In the genomic region with DNA sequence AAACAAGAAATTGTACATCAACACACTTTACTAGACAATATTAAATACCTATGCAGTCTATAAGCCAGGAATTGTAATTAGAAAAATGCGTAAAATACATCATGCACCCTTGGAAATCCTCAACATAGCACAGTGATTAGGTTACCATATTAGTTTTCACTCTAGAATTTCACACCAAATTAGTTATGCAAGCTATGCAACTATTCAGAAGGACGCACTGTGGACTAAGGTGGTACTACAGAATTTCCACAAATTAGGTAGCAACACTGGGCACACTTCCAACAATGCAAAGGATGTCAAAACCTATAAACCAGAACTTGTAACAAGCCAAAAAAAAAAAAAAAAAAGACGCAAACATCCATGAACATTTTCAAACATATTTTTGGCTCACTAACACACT, we compare ENCODE assay signal across 13 cellular contexts.
DNase-seq lines count a peak whose midpoint lies in the region; ATAC-seq, FAIRE-seq and TF ChIP-seq lines count a peak whose summit lies in the region.
"Had no signal": no experiment of that assay in that cellular context is flagged by ENCODE, and none has a peak within 500 bp of the region (broad histone marks: within the 10 kb centered on the region; RNA-seq: fewer than 3 reads in every experiment).

No MANE protein-coding gene starts in this region.

- H4K20me1 ChIP-seq in GM23338 (replicated peaks; ENCODE audit: insufficient read depth): peaks cover 6% of the 10 kb centered on the region; the same call in 1 of the 2 replicates

- no peaks in the 10 kb centered on the region for H3K9me3 Mint-ChIP-seq in GM23338
- peaks cover 13% of the 10 kb centered on the region for H3K9me3 Mint-ChIP-seq in nephron progenitor cell
- H3K9me3 Mint-ChIP-seq: activated CD4-positive, alpha-beta T cell treated with anti-CD3 and anti-CD28 coated beads, Interleukin-2, amount 10 ng/mL, durations not matched to agents 7 days and 5 days; CD4-positive, alpha-beta T cell had no signal

- H3F3A ChIP-seq in GM23338 (replicated peaks; ENCODE audit: low read depth): no peaks in the 10 kb centered on the region

- peak; percentile 62 for ATAC-seq in GM23338
- ATAC-seq in Right ventricle myocardium superior (ENCODE audit: poor library complexity): no peak

- no peak overlapping the region for H3K27ac ChIP-seq in GM23338 (ENCODE audit: low read depth)

- FAIRE-seq in RCC 7860 (lab: Jason Lieb, UNC): no peak
- FAIRE-seq: small intestine had no signal

- H3K36me3 Mint-ChIP-seq in GM23338 (ENCODE audit: low read depth): peaks cover 2% of the 10 kb centered on the region; the same call in 2 of the 3 replicates
- H3K36me3 Mint-ChIP-seq in nephron progenitor cell (ENCODE audit: low read depth): peaks cover 46% of the 10 kb centered on the region

- H3K27me3 Mint-ChIP-seq in GM23338 (ENCODE audit: insufficient read depth, low read depth, poor library complexity): peaks cover 2% of the 10 kb centered on the region
- no peaks in the 10 kb centered on the region for H3K27me3 Mint-ChIP-seq in nephron progenitor cell (ENCODE audit: low read depth, poor library complexity)
- H3K27me3 Mint-ChIP-seq: activated CD4-positive, alpha-beta T cell treated with anti-CD3 and anti-CD28 coated beads, Interleukin-2, amount 10 ng/mL, durations not matched to agents 7 days and 5 days; activated naive CD8-positive, alpha-beta T cell; CD4-positive, alpha-beta T cell had no signal

- H3K9me2 ChIP-seq in GM23338 (ENCODE audit: insufficient read depth): no peaks in the 10 kb centered on the region

- no peak overlapping the region for H3K4me3 ChIP-seq in GM23338
- no peak overlapping the region for H3K4me3 ChIP-seq in fibroblast of mammary gland (ENCODE audit: control insufficient read depth, low read depth, low read length)

- H3K27ac Mint-ChIP-seq in GM23338 (no peak overlapping the region), nephron progenitor cell (no peak overlapping the region)
- H3K27ac Mint-ChIP-seq: activated CD4-positive, alpha-beta T cell treated with anti-CD3 and anti-CD28 coated beads, Interleukin-2, amount 10 ng/mL, durations not matched to agents 7 days and 5 days; activated naive CD8-positive, alpha-beta T cell; CD4-positive, alpha-beta T cell had no signal

- intact Hi-C loops in Right ventricle myocardium superior (cut with DNase I): no loop called here

- H3K4me1 Mint-ChIP-seq in GM23338: peaks cover 15% of the 10 kb centered on the region
- H3K4me1 Mint-ChIP-seq in nephron progenitor cell: no peaks in the 10 kb centered on the region
- H3K4me1 Mint-ChIP-seq: activated CD4-positive, alpha-beta T cell treated with anti-CD3 and anti-CD28 coated beads, Interleukin-2, amount 10 ng/mL, durations not matched to agents 7 days and 5 days had no signal

- H3K27me3 ChIP-seq in GM23338 (ENCODE audit: insufficient read depth): no peaks in the 10 kb centered on the region

- peaks cover 51% of the 10 kb centered on the region for H3K79me2 ChIP-seq in GM23338 (replicated peaks; ENCODE audit: insufficient read depth)

- no peaks in the 10 kb centered on the region for H3K36me3 ChIP-seq in GM23338 (ENCODE audit: insufficient read depth)

- H3K4me3 Mint-ChIP-seq in GM23338 (no peak overlapping the region), nephron progenitor cell (no peak overlapping the region)
- H3K4me3 Mint-ChIP-seq: activated CD4-positive, alpha-beta T cell treated with anti-CD3 and anti-CD28 coated beads, Interleukin-2, amount 10 ng/mL, durations not matched to agents 7 days and 5 days; activated naive CD8-positive, alpha-beta T cell; CD4-positive, alpha-beta T cell had no signal

- H3K4me1 ChIP-seq in GM23338 (ENCODE audit: insufficient read depth): peaks cover 19% of the 10 kb centered on the region

- peak; percentile 10 to 26 for DNase-seq in AML-193 (lab: John Stamatoyannopoulos, UW)
- peak; percentile 13 for DNase-seq in GM23338 (ENCODE audit: low spot score)
- DNase-seq in RPMI8226: peak; percentile 56
- DNase-seq in fibroblast of mammary gland (ENCODE audit: low read depth): peak; percentile 45
- no peak for DNase-seq in Right ventricle myocardium superior
- no peak for DNase-seq in nephron progenitor cell
- no peak for DNase-seq in NCI-H2196 treated with DMSO at 0.1 percent for 48 hours (lab: John Stamatoyannopoulos, UW; ENCODE audit: unreplicated experiment)
- DNase-seq in RCC 7860 (ENCODE audit: low spot score): no peak
- DNase-seq: activated CD4-positive, alpha-beta T cell treated with anti-CD3 and anti-CD28 coated beads, Interleukin-2, amount 10 ng/mL, durations not matched to agents 7 days and 5 days; CD4-positive, alpha-beta T cell; NCI-H1092 treated with DMSO at 0.1 percent for 48 hours; small intestine had no signal

- H3K4me2 ChIP-seq in GM23338: no peak overlapping the region

- H2AFZ ChIP-seq in GM23338: no peak overlapping the region

- TF ChIP-seq CTCF in GM23338 (conservative IDR thresholded peaks at IDR 0.05; ENCODE audit: low read depth in 2 of 2) (no peak), fibroblast of mammary gland (conservative IDR thresholded peaks at IDR 0.05; ENCODE audit: control insufficient read depth, insufficient read depth, low read depth, low read length) (no peak), nephron progenitor cell (IDR thresholded peaks at IDR 0.05) (no peak)

TF ChIP-seq in GM23338, 12 proteins besides CTCF, POLR2A, EP300 and RAD21 (continues in another document):
- TF ChIP-seq ZNF331 (CRISPR knock-in tag; IDR thresholded peaks at IDR 0.05; ENCODE audit: low read depth) (no peak), POLR2AphosphoS5 (IDR thresholded peaks at IDR 0.05; ENCODE audit: low read depth) (no peak), ZNF114 (CRISPR knock-in tag; IDR thresholded peaks at IDR 0.05) (no peak), STAT1 (IDR thresholded peaks at IDR 0.05; ENCODE audit: unreplicated experiment) (no peak), CREB1 (CRISPR knock-in tag; IDR thresholded peaks at IDR 0.05; ENCODE audit: low read depth) (no peak), JUNB (IDR thresholded peaks at IDR 0.05; ENCODE audit: unreplicated experiment) (no peak)
- TF ChIP-seq, protein P1, sequence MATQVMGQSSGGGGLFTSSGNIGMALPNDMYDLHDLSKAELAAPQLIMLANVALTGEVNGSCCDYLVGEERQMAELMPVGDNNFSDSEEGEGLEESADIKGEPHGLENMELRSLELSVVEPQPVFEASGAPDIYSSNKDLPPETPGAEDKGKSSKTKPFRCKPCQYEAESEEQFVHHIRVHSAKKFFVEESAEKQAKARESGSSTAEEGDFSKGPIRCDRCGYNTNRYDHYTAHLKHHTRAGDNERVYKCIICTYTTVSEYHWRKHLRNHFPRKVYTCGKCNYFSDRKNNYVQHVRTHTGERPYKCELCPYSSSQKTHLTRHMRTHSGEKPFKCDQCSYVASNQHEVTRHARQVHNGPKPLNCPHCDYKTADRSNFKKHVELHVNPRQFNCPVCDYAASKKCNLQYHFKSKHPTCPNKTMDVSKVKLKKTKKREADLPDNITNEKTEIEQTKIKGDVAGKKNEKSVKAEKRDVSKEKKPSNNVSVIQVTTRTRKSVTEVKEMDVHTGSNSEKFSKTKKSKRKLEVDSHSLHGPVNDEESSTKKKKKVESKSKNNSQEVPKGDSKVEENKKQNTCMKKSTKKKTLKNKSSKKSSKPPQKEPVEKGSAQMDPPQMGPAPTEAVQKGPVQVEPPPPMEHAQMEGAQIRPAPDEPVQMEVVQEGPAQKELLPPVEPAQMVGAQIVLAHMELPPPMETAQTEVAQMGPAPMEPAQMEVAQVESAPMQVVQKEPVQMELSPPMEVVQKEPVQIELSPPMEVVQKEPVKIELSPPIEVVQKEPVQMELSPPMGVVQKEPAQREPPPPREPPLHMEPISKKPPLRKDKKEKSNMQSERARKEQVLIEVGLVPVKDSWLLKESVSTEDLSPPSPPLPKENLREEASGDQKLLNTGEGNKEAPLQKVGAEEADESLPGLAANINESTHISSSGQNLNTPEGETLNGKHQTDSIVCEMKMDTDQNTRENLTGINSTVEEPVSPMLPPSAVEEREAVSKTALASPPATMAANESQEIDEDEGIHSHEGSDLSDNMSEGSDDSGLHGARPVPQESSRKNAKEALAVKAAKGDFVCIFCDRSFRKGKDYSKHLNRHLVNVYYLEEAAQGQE (IDR thresholded peaks at IDR 0.05; ENCODE audit: unreplicated experiment): no peak
- TF ChIP-seq, protein P2, sequence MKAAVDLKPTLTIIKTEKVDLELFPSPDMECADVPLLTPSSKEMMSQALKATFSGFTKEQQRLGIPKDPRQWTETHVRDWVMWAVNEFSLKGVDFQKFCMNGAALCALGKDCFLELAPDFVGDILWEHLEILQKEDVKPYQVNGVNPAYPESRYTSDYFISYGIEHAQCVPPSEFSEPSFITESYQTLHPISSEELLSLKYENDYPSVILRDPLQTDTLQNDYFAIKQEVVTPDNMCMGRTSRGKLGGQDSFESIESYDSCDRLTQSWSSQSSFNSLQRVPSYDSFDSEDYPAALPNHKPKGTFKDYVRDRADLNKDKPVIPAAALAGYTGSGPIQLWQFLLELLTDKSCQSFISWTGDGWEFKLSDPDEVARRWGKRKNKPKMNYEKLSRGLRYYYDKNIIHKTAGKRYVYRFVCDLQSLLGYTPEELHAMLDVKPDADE (IDR thresholded peaks at IDR 0.05): no peak

Comparison
In these comparisons a context has a peak if more than half of its experiments do, and no peak if none do; other contexts are left out.
1. DNase-seq: peak in AML-193 (2 of 2), GM23338 (single experiment), RPMI8226 (single experiment) and fibroblast of mammary gland (single experiment); none in Right ventricle myocardium superior (single experiment), nephron progenitor cell (single experiment), NCI-H2196 treated with DMSO at 0.1 percent for 48 hours (single experiment) and RCC 7860 (single experiment).